8 cellular contexts compared by ENCODE assay signal in genomic region chr2:100610381-100610831, GRCh38. TPM values are rescaled to one million over a fixed set of nuclear protein-coding genes. Genes with fewer than 3 reads are reported as not detected.
DNase-seq lines count a peak whose midpoint lies in the region; ATAC-seq and TF ChIP-seq lines count a peak whose summit lies in the region.

No MANE protein-coding gene starts in this region.

- no peaks in the 10 kb centered on the region for H3K36me3 ChIP-seq in SK-N-SH (replicated peaks in 1 of 2; ENCODE audit: control insufficient read depth in 1 of 2, insufficient read depth in 2 of 2, low read length in 1 of 2)
- H3K36me3 ChIP-seq in prostate gland, result no peaks in the 10 kb centered on the region
- no peaks in the 10 kb centered on the region for H3K36me3 ChIP-seq in vagina

- H3K79me2 ChIP-seq in SK-N-SH (ENCODE audit: insufficient read depth), result no peaks in the 10 kb centered on the region

- no peak overlapping the region for H3K4me2 ChIP-seq in SK-N-SH

- H3F3A ChIP-seq in SK-N-SH (replicated peaks; ENCODE audit: insufficient read depth), result no peaks in the 10 kb centered on the region

- no peak for ATAC-seq in HG02938 (IDR thresholded peaks at IDR 0.05; ENCODE audit: unreplicated experiment)

- peak; percentile 52 for DNase-seq in DMS53 treated with DMSO at 0.1 percent for 48 hours (lab: John Stamatoyannopoulos, UW; ENCODE audit: unreplicated experiment)
- DNase-seq in HT-29 (ENCODE audit: low spot score), result peak; percentile 72
- peak; percentile 80 for DNase-seq in SK-N-SH
- peak; percentile 71 for DNase-seq in activated gamma-delta T cell treated with Interleukin-2 at 50 U/mL for 16 hours
- DNase-seq in glutamatergic neuron, result peak; percentile 90
- DNase-seq in prostate gland (ENCODE audit: low spot score), result peak; percentile 46
- DNase-seq in vagina (ENCODE audit: extremely low spot score in 2 of 2), result no peak

- no peaks in the 10 kb centered on the region for H3K9me3 Mint-ChIP-seq in glutamatergic neuron (ENCODE audit: unreplicated experiment)

- H3K9ac ChIP-seq in SK-N-SH, result no peak overlapping the region

- peak; percentile 92 for TF ChIP-seq RAD21 in SK-N-SH (IDR thresholded peaks at IDR 0.05; ENCODE audit: low read length)

- H3K4me1 ChIP-seq in SK-N-SH (ENCODE audit: control insufficient read depth in 1 of 2, insufficient read depth in 2 of 2, low read depth in 1 of 2, low read length in 1 of 2), result no peaks in the 10 kb centered on the region
- H3K4me1 ChIP-seq in prostate gland (replicated peaks), result no peaks in the 10 kb centered on the region
- H3K4me1 ChIP-seq in vagina, result no peaks in the 10 kb centered on the region

- peaks cover 2% of the 10 kb centered on the region for H3K27me3 Mint-ChIP-seq in glutamatergic neuron (ENCODE audit: unreplicated experiment)

- H3K4me3 Mint-ChIP-seq in glutamatergic neuron (ENCODE audit: unreplicated experiment), result no peak overlapping the region

- H3K27me3 ChIP-seq in SK-N-SH (ENCODE audit: insufficient read depth) (no peaks in the 10 kb centered on the region), prostate gland (replicated peaks; ENCODE audit: insufficient read depth) (no peaks in the 10 kb centered on the region), vagina (no peaks in the 10 kb centered on the region)

- H3K27ac Mint-ChIP-seq in glutamatergic neuron (ENCODE audit: unreplicated experiment), result no peak overlapping the region

- no peak overlapping the region; a peak in 1 of 4 replicates for H3K4me3 ChIP-seq in SK-N-SH (ENCODE audit: low read depth in 2 of 2, low read length in 1 of 2)
- no peak overlapping the region for H3K4me3 ChIP-seq in prostate gland
- no peak overlapping the region for H3K4me3 ChIP-seq in vagina

- no peaks in the 10 kb centered on the region for H3K36me3 Mint-ChIP-seq in glutamatergic neuron (ENCODE audit: unreplicated experiment)

- POLR2A ChIA-PET in SK-N-SH (lab: Yijun Ruan, JAX), result no interaction called here

- no peak overlapping the region for H2AFZ ChIP-seq in SK-N-SH (ENCODE audit: low read depth)

- H4K20me1 ChIP-seq in SK-N-SH (ENCODE audit: insufficient read depth), result no peaks in the 10 kb centered on the region

- H3K4me1 Mint-ChIP-seq in glutamatergic neuron (ENCODE audit: low read depth, unreplicated experiment), result no peaks in the 10 kb centered on the region

- TF ChIP-seq CTCF in SK-N-SH (IDR thresholded peaks at IDR 0.05) (peak; percentile 80), glutamatergic neuron (IDR thresholded peaks at IDR 0.05; ENCODE audit: partially characterized antibody, unreplicated experiment) (peak; percentile 50), prostate gland (IDR thresholded peaks at IDR 0.05) (peak in 3 of 4 experiments; percentile 18 to 73 (median 57)), vagina (IDR thresholded peaks at IDR 0.05) (peak; percentile 33 to 58 (median 55))

- H3K27ac ChIP-seq in SK-N-SH (ENCODE audit: low read depth in 2 of 2, low read length in 1 of 2) (no peak overlapping the region), prostate gland (no peak overlapping the region), vagina (no peak overlapping the region)

- no peaks in the 10 kb centered on the region for H3K9me2 ChIP-seq in SK-N-SH

- 17% methylated on average over 13 of the region's 13 CpGs for WGBS in SK-N-SH (ENCODE audit: low lambda C conversion rate)
- WGBS in prostate gland, result 13% methylated on average over 13 of the region's 13 CpGs

- H3K9me3 ChIP-seq in SK-N-SH (no peaks in the 10 kb centered on the region), prostate gland (no peaks in the 10 kb centered on the region), vagina (no peaks in the 10 kb centered on the region)

- no peak for TF ChIP-seq POLR2A in prostate gland (IDR thresholded peaks at IDR 0.05)
- TF ChIP-seq POLR2A in vagina (IDR thresholded peaks at IDR 0.05), result no peak

- intact Hi-C loops in prostate gland (cut with DNase I), result loop anchor here (2.0 kb wide), 1 partner anchor 372 kb away; no protein-coding TSS in a partner anchor
- intact Hi-C loops in vagina (cut with DNase I), result loop anchor here (5.0 kb wide), 1 partner anchor 377 kb away; no protein-coding TSS in a partner anchor

- TF ChIP-seq EP300 in SK-N-SH (IDR thresholded peaks at IDR 0.05; ENCODE audit: borderline replicate concordance in 1 of 2, low read depth in 1 of 2, low read length in 1 of 2), result no peak

- CTCF ChIA-PET in SK-N-SH (lab: Yijun Ruan, JAX), result interaction anchor here (0.6 to 6.6 kb wide), 34 partner anchors 10 to 597 kb away, joined by 3 to 118 read pairs (median 4); no protein-coding TSS in a partner anchor

TF ChIP-seq in SK-N-SH, 30 proteins besides CTCF, POLR2A, EP300 and RAD21:
- TF ChIP-seq NFIC (IDR thresholded peaks at IDR 0.05; ENCODE audit: borderline replicate concordance) (no peak), SMC3 (IDR thresholded peaks at IDR 0.05; ENCODE audit: low read depth, low read length) (peak; percentile 86)

RNA-seq across cellular contexts. Expression of gene PDCL3, which starts 47.6 kb away (rescaled TPM):
- total RNA-seq in HT-29 (2014; rRNA removed; shearing (Covaris generic)), result 8.2 and 11.7 TPM in 2 replicates
- polyA plus RNA-seq in SK-N-SH (2012; rRNA removed), result 32.8 and 34.7 TPM in 2 replicates
- 47.0 and 63.9 TPM in 2 replicates for polyA plus RNA-seq in SK-N-SH (2012; cell fraction: cytosol; rRNA removed)
- 6.5 and 11.0 TPM in 2 replicates for polyA plus RNA-seq in SK-N-SH (2012; cell fraction: nucleus; rRNA removed)
- total RNA-seq in glutamatergic neuron (ENCODE audit: unreplicated experiment) (24.9 TPM), prostate gland (10 to 100 TPM; 16.6 to 27.2 TPM), vagina (20.1 TPM)

Comparison
In these comparisons a context has a peak if more than half of its experiments do, and no peak if none do; other contexts are left out.
1. DNase-seq: peak in DMS53 treated with DMSO at 0.1 percent for 48 hours (single experiment), HT-29 (single experiment), SK-N-SH (single experiment), activated gamma-delta T cell treated with Interleukin-2 at 50 U/mL for 16 hours (single experiment), glutamatergic neuron (single experiment) and prostate gland (single experiment); none in vagina (0 of 2).
2. Peak in every context shown above with its lines, with median percentiles within 50 percentile points of each other: CTCF ChIP-seq.